In the genomic region with DNA sequence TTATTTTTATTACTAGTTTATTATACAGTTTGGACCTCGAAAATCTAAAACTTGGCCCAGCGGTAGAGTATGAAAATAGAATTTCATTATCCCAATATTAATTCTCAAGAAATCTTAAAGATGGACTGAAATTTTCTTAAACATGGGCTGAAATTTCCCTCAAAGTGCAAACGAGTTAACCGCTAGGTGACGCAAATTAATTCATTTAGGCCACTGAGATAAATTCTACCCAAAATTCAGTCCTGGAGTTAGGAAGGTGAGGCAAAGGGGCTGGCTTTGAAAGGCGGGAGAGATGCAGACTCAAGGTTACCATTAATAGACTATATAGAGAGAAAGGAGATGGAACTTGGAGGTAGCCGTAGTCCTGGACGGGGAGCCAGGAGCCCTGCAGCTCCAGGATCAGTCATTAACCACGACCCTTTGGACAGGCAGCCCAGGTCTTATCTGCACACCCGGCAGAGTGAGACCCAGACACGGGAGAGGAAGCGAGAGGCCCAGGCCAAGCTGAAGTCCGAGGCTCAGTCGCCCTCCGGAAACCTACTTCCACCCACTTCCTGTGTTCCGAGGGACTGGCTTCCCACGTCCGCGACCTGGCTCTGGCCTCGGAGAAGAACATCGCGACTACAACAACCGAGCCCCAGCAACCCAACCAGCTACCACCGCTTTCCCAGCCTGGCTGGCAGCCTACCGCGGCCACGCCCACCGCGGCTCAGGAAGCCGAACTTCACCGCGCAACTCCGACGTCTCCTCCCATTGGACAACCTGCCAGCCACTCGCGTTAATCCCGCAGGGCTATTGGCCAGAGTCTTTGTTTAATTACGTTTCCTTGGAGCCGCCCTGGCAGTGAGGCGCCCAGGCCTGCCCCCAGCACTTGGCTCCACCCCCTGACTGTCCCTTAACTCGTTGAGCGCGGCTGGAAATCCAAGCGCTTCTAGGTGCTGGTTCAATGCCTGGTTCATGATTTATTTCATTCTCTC, we compare ENCODE assay signal across 8 cellular contexts. TPM values are rescaled to one million over a fixed set of nuclear protein-coding genes. Genes with fewer than 3 reads are reported as not detected.
DNase-seq lines count a peak whose midpoint lies in the region; ATAC-seq, FAIRE-seq and TF ChIP-seq lines count a peak whose summit lies in the region.

A gene with protein sequence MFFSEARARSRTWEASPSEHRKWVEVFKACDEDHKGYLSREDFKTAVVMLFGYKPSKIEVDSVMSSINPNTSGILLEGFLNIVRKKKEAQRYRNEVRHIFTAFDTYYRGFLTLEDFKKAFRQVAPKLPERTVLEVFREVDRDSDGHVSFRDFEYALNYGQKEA (minus strand): TSS at position 686 of the 977 bp plus-strand sequence. CDS start 70 bp downstream, at position 616.

- no peaks in the 10 kb centered on the region for H3K9me3 ChIP-seq in heart right ventricle
- no peaks in the 10 kb centered on the region for H3K9me3 ChIP-seq in upper lobe of right lung

- CTCF ChIA-PET in T-cell (lab: Charles Lee) = interaction anchor here (1.0 to 1.1 kb wide), 3 partner anchors 19 to 524 kb away, joined by 3 to 4 read pairs (median 3); no protein-coding TSS in a partner anchor

- H3K27me3 Mint-ChIP-seq in T-cell = no peaks in the 10 kb centered on the region

- TF ChIP-seq CTCF in heart right ventricle (IDR thresholded peaks at IDR 0.05) (no peak), upper lobe of right lung (IDR thresholded peaks at IDR 0.05) (no peak)

- ATAC-seq in HG02852 (IDR thresholded peaks at IDR 0.05; ENCODE audit: unreplicated experiment) = peak; percentile 86
- peak; percentile 80 to 84 (median 82) for ATAC-seq in T-cell (replicated peaks in 1 of 4)
- ATAC-seq in heart right ventricle = peak; percentile 95 to 98 (median 98)
- peak; percentile 95 for ATAC-seq in upper lobe of right lung

- peaks cover 0 to 28% (median 0%) of the 10 kb centered on the region in 9 donors for H3K36me3 ChIP-seq in heart right ventricle
- H3K36me3 ChIP-seq in upper lobe of right lung = no peaks in the 10 kb centered on the region

- 2 to 3% methylated on average over 44 of the region's 44 CpGs for WGBS in heart right ventricle, 2 donors

- H3K9me3 Mint-ChIP-seq in T-cell = no peaks in the 10 kb centered on the region

- H3K27me3 ChIP-seq in heart right ventricle (no peaks in the 10 kb centered on the region), upper lobe of right lung (no peaks in the 10 kb centered on the region)

- DNase-seq in GM12892 (ENCODE audit: insufficient read length) (peak; percentile 75), NCI-H1436 treated with DMSO at 0.1 percent for 48 hours (lab: John Stamatoyannopoulos, UW) (peak; percentile 93), T-cell (peak; percentile 82 to 98 (median 96)), amniotic epithelial cell (ENCODE audit: low read depth) (peak; percentile 97), heart right ventricle (peak; percentile 95 to 98), posterior cingulate gyrus (peak; percentile 96 to 100 (median 98)), upper lobe of right lung (peak; percentile 95)

- intact Hi-C loops in heart right ventricle (cut with DNase I) = no loop called here
- intact Hi-C loops in posterior cingulate gyrus (cut with DNase I) = loop anchor here (10.0 kb wide), 1 partner anchor 1400 kb away; the partner anchor contains the start of gene PTPN21
- intact Hi-C loops in upper lobe of right lung (cut with DNase I) = no loop called here

- H3K4me3 ChIP-seq in heart right ventricle (peak within 1 kb of the TSS; percentile 59 to 99 (median 84)), upper lobe of right lung (peak within 1 kb of the TSS; percentile 81)

- peaks cover 13% of the 10 kb centered on the region for H3K36me3 Mint-ChIP-seq in T-cell

- TF ChIP-seq POLR2A in GM12892 (IDR thresholded peaks at IDR 0.05; ENCODE audit: low read depth, low read length) = peak; percentile 71; the same call in 1 of the 2 replicates

- FAIRE-seq in GM12892 (lab: Jason Lieb, UNC) = peak; percentile 99

- H3K27ac Mint-ChIP-seq in T-cell = peak within 1 kb of the TSS; percentile 87 to 92

- H3K4me3 Mint-ChIP-seq in T-cell = peak within 1 kb of the TSS; percentile 85 to 94 (median 92)

- POLR2A ChIA-PET in T-cell (lab: Charles Lee) = interaction anchor here (0.6 to 1.3 kb wide), 3 partner anchors 18 to 311 kb away, joined by 3 to 6 read pairs (median 3); no protein-coding TSS in a partner anchor

- H3K4me1 ChIP-seq in heart right ventricle (peaks cover 0 to 28% (median 13%) of the 10 kb centered on the region in 9 donors), upper lobe of right lung (peaks cover 15% of the 10 kb centered on the region)

- H3K27ac ChIP-seq in heart right ventricle = peak within 1 kb of the TSS in 9 of 10 donors; percentile 62 to 94 (median 78)
- peak within 1 kb of the TSS; percentile 87 for H3K27ac ChIP-seq in upper lobe of right lung

- peaks cover 40 to 46% (median 44%) of the 10 kb centered on the region in 3 donors for H3K4me1 Mint-ChIP-seq in T-cell

RNA-seq across cellular contexts. Expression of the gene that starts here (rescaled TPM):
- 11.0 TPM for polyA plus RNA-seq in GM12892 (2012; ENCODE audit: missing spikeins)
- total RNA-seq in T-cell (1 to 10 TPM; 1.1 to 2.4 (median 1.5) TPM), heart right ventricle (1 to 10 TPM; 2.4 to 6.7 (median 3.6) TPM), upper lobe of right lung (4.0 TPM)
- polyA plus RNA-seq in heart right ventricle = 1 to 10 TPM in 1 of 2 donors, under 1 TPM in 1; 0.95 to 2.9 TPM

Comparison
In these comparisons a context has a peak if more than half of its experiments do, and no peak if none do; other contexts are left out.
1. Peak in every context shown above with its lines: DNase-seq, ATAC-seq, H3K4me3 ChIP-seq and H3K27ac ChIP-seq.